In genomic region chr6:53702316-53702715, GRCh38 we compare ENCODE assay signal across 26 cellular contexts. TPM values are rescaled to one million over a fixed set of nuclear protein-coding genes. Genes with fewer than 3 reads are reported as not detected.
A peak's percentile ranks its signal among the peaks of the same experiment; 100 is the strongest.
DNase-seq lines count a peak whose midpoint lies in the region; ATAC-seq and TF ChIP-seq lines count a peak whose summit lies in the region.
"Had no signal": no experiment of that assay in that cellular context is flagged by ENCODE, and none has a peak within 500 bp of the region (broad histone marks: within the 10 kb centered on the region; RNA-seq: fewer than 3 reads in every experiment).

No MANE protein-coding gene starts in this region.

- H3K27me3 Mint-ChIP-seq in brain = peaks cover 3% of the 10 kb centered on the region
- peaks cover 4% of the 10 kb centered on the region for H3K27me3 Mint-ChIP-seq in activated T-cell treated with anti-CD3 and anti-CD28 coated beads, Interleukin-2, amount 50 U/mL, for 24 hours
- H3K27me3 Mint-ChIP-seq: central memory CD8-positive, alpha-beta T cell; naive B cell had no signal

- intact Hi-C loops in heart left ventricle (cut with DNase I) = no loop called here
- intact Hi-C loops in left cardiac atrium (cut with DNase I) = no loop called here

- H3K4me3 ChIP-seq in heart left ventricle = no peak overlapping the region
- H3K4me3 ChIP-seq: GM23338, K562, sigmoid colon, vagina had no signal

- peak overlapping the region in 3 of 5 experiments; percentile 64 to 85 (median 64) for H3K27ac Mint-ChIP-seq in brain
- no peak overlapping the region for H3K27ac Mint-ChIP-seq in activated T-cell treated with anti-CD3 and anti-CD28 coated beads, Interleukin-2, amount 50 U/mL, for 24 hours
- H3K27ac Mint-ChIP-seq: activated naive CD4-positive, alpha-beta T cell treated with anti-CD3 and anti-CD28 coated beads, Interleukin-2, amount 10 ng/mL, durations not matched to agents 7 days and 5 days; GM23338; naive B cell had no signal

- no peak overlapping the region for H3K27ac ChIP-seq in heart left ventricle
- H3K27ac ChIP-seq: foreskin keratinocyte, sigmoid colon, vagina had no signal

- TF ChIP-seq CTCF in heart left ventricle (IDR thresholded peaks at IDR 0.05) (no peak), brain (conservative IDR thresholded peaks at IDR 0.05) (no peak), GM20000 (IDR thresholded peaks at IDR 0.05; ENCODE audit: extremely low read depth, missing control alignments) (no peak)

- peaks cover 28% of the 10 kb centered on the region for H3K4me1 Mint-ChIP-seq in brain
- H3K4me1 Mint-ChIP-seq in activated T-cell treated with anti-CD3 and anti-CD28 coated beads, Interleukin-2, amount 50 U/mL, for 24 hours (ENCODE audit: low read depth) = peaks cover 11% of the 10 kb centered on the region
- H3K4me1 Mint-ChIP-seq: naive B cell had no signal

- no peaks in the 10 kb centered on the region for H3K9me3 Mint-ChIP-seq in brain
- H3K9me3 Mint-ChIP-seq in activated T-cell treated with anti-CD3 and anti-CD28 coated beads, Interleukin-2, amount 50 U/mL, for 24 hours = no peaks in the 10 kb centered on the region
- H3K9me3 Mint-ChIP-seq: activated naive CD4-positive, alpha-beta T cell treated with anti-CD3 and anti-CD28 coated beads, Interleukin-2, amount 10 ng/mL, durations not matched to agents 7 days and 5 days; central memory CD8-positive, alpha-beta T cell; GM23338; naive B cell; stimulated activated effector memory CD8-positive, alpha-beta T cell treated with anti-CD3 and anti-CD28 coated beads, Interleukin-12 subunit alpha, Interleukin-12 subunit beta, amount 100 ng/mL, for 72 hours had no signal

- peak in 1 of 5 donors; percentile 34 for DNase-seq in heart left ventricle
- DNase-seq in left cardiac atrium = no peak
- DNase-seq in NCI-H510A treated with DMSO at 0.1 percent for 48 hours (lab: John Stamatoyannopoulos, UW) = peak; percentile 63
- no peak for DNase-seq in activated CD4-positive, alpha-beta T cell treated with anti-CD3 and anti-CD28 coated beads for 1 hour
- DNase-seq in NCI-H2029 (lab: John Stamatoyannopoulos, UW) = no peak
- DNase-seq in activated T-cell treated with anti-CD3 and anti-CD28 coated beads, Interleukin-2, amount 50 U/mL, for 24 hours = no peak
- DNase-seq in GM20000 (ENCODE audit: low spot score) = no peak
- DNase-seq: activated CD8-positive, alpha-beta T cell treated with anti-CD3 and anti-CD28 coated beads, Interleukin-2, amount 10 ng/mL, durations not matched to agents 7 days and 5 days; activated naive CD4-positive, alpha-beta T cell treated with anti-CD3 and anti-CD28 coated beads, Interleukin-2, amount 10 ng/mL, durations not matched to agents 7 days and 5 days; activated T-cell treated with anti-CD3 and anti-CD28 coated beads, Interleukin-2, amount 50 U/mL, for 48 hours; aorta; foreskin keratinocyte; GF-D8; mammary epithelial cell; naive B cell; NCI-H748 treated with DMSO at 0.1 percent for 48 hours; sigmoid colon; T-helper 9 cell had no signal

- H3K9me3 ChIP-seq in heart left ventricle = no peaks in the 10 kb centered on the region
- H3K9me3 ChIP-seq: sigmoid colon, vagina had no signal

- peaks cover 0 to 18% (median 2%) of the 10 kb centered on the region in 12 donors for H3K4me1 ChIP-seq in heart left ventricle
- H3K4me1 ChIP-seq: foreskin keratinocyte, sigmoid colon, vagina had no signal

- TF ChIP-seq POLR2A in heart left ventricle (IDR thresholded peaks at IDR 0.05) = no peak

- H3K36me3 ChIP-seq in heart left ventricle = no peaks in the 10 kb centered on the region
- H3K36me3 ChIP-seq: sigmoid colon, vagina had no signal

- 53 to 63% (median 60%) methylated on average over 5 of the region's 5 CpGs for WGBS in heart left ventricle, 4 donors

- no peaks in the 10 kb centered on the region for H3K27me3 ChIP-seq in heart left ventricle
- H3K27me3 ChIP-seq: foreskin keratinocyte, sigmoid colon, vagina had no signal

- peak; percentile 35 to 63 (median 49) for ATAC-seq in heart left ventricle
- ATAC-seq in left cardiac atrium = no peak
- ATAC-seq: activated CD4-positive, CD25-positive, alpha-beta regulatory T cell treated with anti-CD3 and anti-CD28 coated beads, Interleukin-2, amount 50 U/mL, for 24 hours; activated CD8-positive, alpha-beta T cell treated with anti-CD3 and anti-CD28 coated beads, Interleukin-2, amount 10 ng/mL, durations not matched to agents 7 days and 5 days; foreskin keratinocyte; GM23338; K562; Panc1; stimulated activated effector memory CD8-positive, alpha-beta T cell treated with anti-CD3 and anti-CD28 coated beads, Interleukin-12 subunit alpha, Interleukin-12 subunit beta, amount 100 ng/mL, for 72 hours had no signal

- H3K36me3 Mint-ChIP-seq in brain = no peaks in the 10 kb centered on the region
- H3K36me3 Mint-ChIP-seq in activated T-cell treated with anti-CD3 and anti-CD28 coated beads, Interleukin-2, amount 50 U/mL, for 24 hours (ENCODE audit: low read depth) = no peaks in the 10 kb centered on the region
- H3K36me3 Mint-ChIP-seq: activated naive CD4-positive, alpha-beta T cell treated with anti-CD3 and anti-CD28 coated beads, Interleukin-2, amount 10 ng/mL, durations not matched to agents 7 days and 5 days; naive B cell; stimulated activated effector memory CD8-positive, alpha-beta T cell treated with anti-CD3 and anti-CD28 coated beads, Interleukin-12 subunit alpha, Interleukin-12 subunit beta, amount 100 ng/mL, for 72 hours had no signal

- H3K4me3 Mint-ChIP-seq in brain = no peak overlapping the region
- H3K4me3 Mint-ChIP-seq in activated T-cell treated with anti-CD3 and anti-CD28 coated beads, Interleukin-2, amount 50 U/mL, for 24 hours = no peak overlapping the region
- H3K4me3 Mint-ChIP-seq: activated CD8-positive, alpha-beta T cell treated with anti-CD3 and anti-CD28 coated beads, Interleukin-2, amount 10 ng/mL, durations not matched to agents 7 days and 5 days; activated naive CD4-positive, alpha-beta T cell treated with anti-CD3 and anti-CD28 coated beads, Interleukin-2, amount 10 ng/mL, durations not matched to agents 7 days and 5 days; central memory CD8-positive, alpha-beta T cell; GM23338; naive B cell; stimulated activated effector memory CD8-positive, alpha-beta T cell treated with anti-CD3 and anti-CD28 coated beads, Interleukin-12 subunit alpha, Interleukin-12 subunit beta, amount 100 ng/mL, for 72 hours had no signal

RNA-seq across cellular contexts. Expression of gene KLHL31, which starts 36.8 kb away (rescaled TPM):
- 100 to 1,000 TPM; 148 to 405 (median 299) TPM for total RNA-seq in heart left ventricle
- polyA plus RNA-seq in heart left ventricle = 100 to 1,000 TPM in 1 of 2 donors, 10 to 100 TPM in 1; 70.8 to 125 TPM
- total RNA-seq in left cardiac atrium = 100 to 1,000 TPM; 165 to 238 TPM
- 0.08 TPM for polyA plus RNA-seq in brain (ENCODE audit: insufficient read depth, low read depth, low replicate concordance)
- total RNA-seq: K562 had no signal
- polyA plus RNA-seq: K562 had no signal

Comparison
In these comparisons a context has a peak if more than half of its experiments do, and no peak if none do; other contexts are left out.
1. ATAC-seq: peak in heart left ventricle (4 of 4); none in left cardiac atrium (0 of 2).